ENCODE assay signal across 35 cellular contexts in genomic region chr2:121142452-121142851, GRCh38.
"Had no signal": no experiment of that assay in that cellular context is flagged by ENCODE, and none has a peak within 500 bp of the region (broad histone marks: within the 10 kb centered on the region; RNA-seq: fewer than 3 reads in every experiment).

No MANE protein-coding gene starts in this region.

- H3K4me1 ChIP-seq: ascending aorta, Peyer's patch had no signal

- H3K9me3 ChIP-seq: ascending aorta, MG63, Peyer's patch had no signal

- H3K4me3 Mint-ChIP-seq: activated B cell treated with CpG ODN at 0.5 μM for 24 hours; activated CD4-positive, alpha-beta memory T cell treated with anti-CD3 and anti-CD28 coated beads, Interleukin-2, amount 10 ng/mL, durations not matched to agents 7 days and 5 days; activated naive CD4-positive, alpha-beta T cell treated with anti-CD3 and anti-CD28 coated beads, Interleukin-2, amount 50 U/mL, for 24 hours; activated naive CD8-positive, alpha-beta T cell treated with anti-CD3 and anti-CD28 coated beads, Interleukin-2, amount 10 ng/mL, durations not matched to agents 7 days and 5 days; activated T-cell treated with anti-CD3 and anti-CD28 coated beads, Interleukin-2, amount 50 U/mL, for 72 hours; activated T-helper 17 cell treated with anti-CD3 and anti-CD28 coated beads, Interleukin-2, amount 50 U/mL, for 72 hours had no signal

- ATAC-seq: activated T-cell treated with anti-CD3 and anti-CD28 coated beads, Interleukin-2, amount 50 U/mL, for 72 hours; activated T-helper 17 cell treated with anti-CD3 and anti-CD28 coated beads, Interleukin-2, amount 50 U/mL, for 72 hours; PC-3; SK-N-SH treated with all-trans-retinoic acid at 6 μM for 48 hours had no signal

- H3K27ac Mint-ChIP-seq: activated B cell treated with CpG ODN at 0.5 μM for 24 hours; activated CD4-positive, alpha-beta memory T cell treated with anti-CD3 and anti-CD28 coated beads, Interleukin-2, amount 10 ng/mL, durations not matched to agents 7 days and 5 days; activated naive CD4-positive, alpha-beta T cell treated with anti-CD3 and anti-CD28 coated beads, Interleukin-2, amount 50 U/mL, for 24 hours; activated naive CD8-positive, alpha-beta T cell treated with anti-CD3 and anti-CD28 coated beads, Interleukin-2, amount 10 ng/mL, durations not matched to agents 7 days and 5 days; activated T-cell treated with anti-CD3 and anti-CD28 coated beads, Interleukin-2, amount 50 U/mL, for 72 hours; activated T-helper 17 cell treated with anti-CD3 and anti-CD28 coated beads, Interleukin-2, amount 50 U/mL, for 72 hours had no signal

- H3K9me3 Mint-ChIP-seq: activated CD4-positive, alpha-beta memory T cell treated with anti-CD3 and anti-CD28 coated beads, Interleukin-2, amount 10 ng/mL, durations not matched to agents 7 days and 5 days; activated naive CD4-positive, alpha-beta T cell treated with anti-CD3 and anti-CD28 coated beads, Interleukin-2, amount 50 U/mL, for 24 hours; activated naive CD8-positive, alpha-beta T cell treated with anti-CD3 and anti-CD28 coated beads, Interleukin-2, amount 10 ng/mL, durations not matched to agents 7 days and 5 days; activated T-helper 17 cell treated with anti-CD3 and anti-CD28 coated beads, Interleukin-2, amount 50 U/mL, for 72 hours had no signal

- H3K4me1 Mint-ChIP-seq: activated B cell treated with CpG ODN at 0.5 μM for 24 hours; activated CD4-positive, alpha-beta memory T cell treated with anti-CD3 and anti-CD28 coated beads, Interleukin-2, amount 10 ng/mL, durations not matched to agents 7 days and 5 days; activated naive CD4-positive, alpha-beta T cell treated with anti-CD3 and anti-CD28 coated beads, Interleukin-2, amount 50 U/mL, for 24 hours; activated naive CD8-positive, alpha-beta T cell treated with anti-CD3 and anti-CD28 coated beads, Interleukin-2, amount 10 ng/mL, durations not matched to agents 7 days and 5 days; activated T-helper 17 cell treated with anti-CD3 and anti-CD28 coated beads, Interleukin-2, amount 50 U/mL, for 72 hours had no signal

- H3K4me3 ChIP-seq: ascending aorta, cardiac muscle cell, MG63, Peyer's patch had no signal

- H3K36me3 Mint-ChIP-seq: activated naive CD4-positive, alpha-beta T cell treated with anti-CD3 and anti-CD28 coated beads, Interleukin-2, amount 50 U/mL, for 24 hours; activated naive CD8-positive, alpha-beta T cell treated with anti-CD3 and anti-CD28 coated beads, Interleukin-2, amount 10 ng/mL, durations not matched to agents 7 days and 5 days had no signal

- H3K27me3 ChIP-seq: ascending aorta, cardiac muscle cell, MG63, Peyer's patch had no signal

- H3K36me3 ChIP-seq: ascending aorta, cardiac muscle cell, MG63, Peyer's patch had no signal

- H3K27ac ChIP-seq: ascending aorta, cardiac muscle cell, Peyer's patch, VCaP had no signal

- DNase-seq: activated B cell treated with CpG ODN at 0.5 μM for 24 hours; activated CD4-positive, alpha-beta memory T cell treated with anti-CD3 and anti-CD28 coated beads, Interleukin-2, amount 10 ng/mL, durations not matched to agents 7 days and 5 days; activated CD4-positive, alpha-beta T cell treated with anti-CD3 and anti-CD28 coated beads for 48 hours; activated CD4-positive, CD25-positive, alpha-beta regulatory T cell treated with anti-CD3 and anti-CD28 coated beads, Interleukin-2, amount 50 U/mL, for 72 hours; activated CD8-positive, alpha-beta memory T cell treated with anti-CD3 and anti-CD28 coated beads for 24 hours; activated effector memory CD4-positive, alpha-beta T cell treated with anti-CD3 and anti-CD28 coated beads, Interleukin-2, amount 50 U/mL, for 16 hours; activated naive CD4-positive, alpha-beta T cell; activated naive CD8-positive, alpha-beta T cell treated with anti-CD3 and anti-CD28 coated beads, Interleukin-2, amount 10 ng/mL, durations not matched to agents 7 days and 5 days; activated T-cell treated with anti-CD3 and anti-CD28 coated beads, Interleukin-2, amount 50 U/mL, for 1 hour; activated T-cell treated with anti-CD3 and anti-CD28 coated beads, Interleukin-2, amount 50 U/mL, for 72 hours; amygdala; Karpas-422; KBM-7; MG63; NCI-H1048; NCI-H1105 treated with DMSO at 0.1 percent for 48 hours; NCI-H1436; NCI-H1694; NCI-H1930; NCI-H2081 treated with DMSO at 0.1 percent for 48 hours; NCI-H345; NCI-H69; PC-3; Peyer's patch; RPMI8226; SIG-M5; T-helper 1 cell; T-helper 2 cell; T-helper 9 cell had no signal

- H3K27me3 Mint-ChIP-seq: activated B cell treated with CpG ODN at 0.5 μM for 24 hours had no signal
